ENCODE assay signal across 8 cellular contexts in the genomic region with DNA sequence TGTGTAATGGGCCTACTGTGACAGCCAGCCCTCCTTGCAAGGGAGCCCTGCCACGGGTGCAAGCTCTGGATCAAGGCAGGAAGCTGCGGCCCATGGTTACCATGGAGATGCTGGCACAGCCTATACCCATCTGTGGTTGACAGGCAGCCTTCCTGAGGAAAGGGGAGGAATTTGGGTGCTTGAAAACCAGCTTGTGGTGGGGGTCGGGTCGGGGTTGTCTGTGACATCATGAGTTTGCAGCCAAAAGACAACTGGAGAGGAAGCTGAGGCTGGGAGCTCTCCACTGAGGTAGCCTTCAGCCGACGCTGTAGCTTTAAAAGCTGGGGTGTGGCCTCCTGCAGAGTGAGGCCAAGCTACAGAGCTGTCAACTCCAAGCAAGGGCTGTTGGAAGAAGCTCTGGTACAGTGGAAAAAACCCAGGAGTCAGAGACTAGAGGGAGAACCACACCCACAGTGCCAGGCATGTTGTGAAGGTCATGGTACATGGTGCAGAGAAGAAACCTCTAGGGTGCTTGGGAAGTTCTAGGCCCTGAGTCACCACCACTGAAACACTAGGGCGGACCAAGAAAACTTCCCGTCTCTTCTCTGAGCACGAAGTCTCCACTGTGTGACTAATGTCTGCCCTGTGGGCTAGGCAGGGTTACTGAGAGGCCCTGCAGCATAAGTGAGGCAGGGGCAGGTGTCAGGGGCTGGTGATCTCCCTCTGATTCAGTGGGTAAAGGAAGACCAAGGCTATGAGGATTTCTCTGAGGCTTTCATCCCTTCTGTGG. TPM values are rescaled to one million over a fixed set of nuclear protein-coding genes. Genes with fewer than 3 reads are reported as not detected.
DNase-seq lines count a peak whose midpoint lies in the region; ATAC-seq and TF ChIP-seq lines count a peak whose summit lies in the region.

No MANE protein-coding gene starts in this region.

- peak; percentile 80 for DNase-seq in GM13977 (ENCODE audit: low spot score)
- peak; percentile 94 for DNase-seq in H4 (ENCODE audit: low spot score)
- DNase-seq in LNCaP clone FGC (ENCODE audit: low read depth) = peak; percentile 28
- DNase-seq in cerebellar cortex (ENCODE audit: low spot score) = peak; percentile 91
- DNase-seq in right lobe of liver = peak; percentile 35 to 72 (median 67)
- DNase-seq in stimulated activated CD4-positive, alpha-beta T cell treated with anti-CD3 and anti-CD28 coated beads, Interleukin-4, amount 100 ng/mL, for 24 hours = peak; percentile 88
- DNase-seq in COLO668 (lab: John Stamatoyannopoulos, UW; ENCODE audit: unreplicated experiment) = no peak

- intact Hi-C loops in right lobe of liver (cut with DNase I) = no loop called here

- no peak for TF ChIP-seq POLR2A in right lobe of liver (IDR thresholded peaks at IDR 0.05)

- no peak for TF ChIP-seq CTCF in GM13977 (IDR thresholded peaks at IDR 0.05; ENCODE audit: extremely low read depth, insufficient read depth, missing control alignments)
- no peak for TF ChIP-seq CTCF in LNCaP clone FGC (IDR thresholded peaks at IDR 0.05; ENCODE audit: control insufficient read depth, extremely low read depth, insufficient read depth)
- TF ChIP-seq CTCF in right lobe of liver (IDR thresholded peaks at IDR 0.05) = no peak

- peaks cover 0 to 29% (median 18%) of the 10 kb centered on the region in 4 donors for H3K4me1 ChIP-seq in right lobe of liver

- H3K27me3 ChIP-seq in right lobe of liver = no peaks in the 10 kb centered on the region

- no peaks in the 10 kb centered on the region for H3K36me3 ChIP-seq in right lobe of liver

- H3K9me3 ChIP-seq in right lobe of liver = no peaks in the 10 kb centered on the region

- no peak overlapping the region for H3K4me3 ChIP-seq in LNCaP clone FGC (ENCODE audit: low read depth, low read length)
- H3K4me3 ChIP-seq in right lobe of liver = peak overlapping the region in 1 of 3 donors; percentile 9

- peak; percentile 98 to 99 for ATAC-seq in activated CD4-positive, CD25-positive, alpha-beta regulatory T cell treated with anti-CD3 and anti-CD28 coated beads, Interleukin-2, amount 50 U/mL, for 24 hours
- ATAC-seq in right lobe of liver = peak; percentile 71 to 86 (median 76)

- peak overlapping the region; percentile 91 to 95 (median 93) for H3K27ac ChIP-seq in right lobe of liver

- WGBS in right lobe of liver (ENCODE audit: insufficient coverage, low coverage, low lambda C conversion rate, missing lambda C conversion rate) = 18% methylated on average over 7 of the region's 9 CpGs

- in situ Hi-C loops in GM13977 (cut with MboI; ENCODE audit: low pct_unique_long_range_greater_than_20kb, low sequenced_read_pairs, unreplicated experiment) = no loop called here

RNA-seq across cellular contexts. Expression of a gene that starts 10.8 kb away (rescaled TPM):
- total RNA-seq in H4 (2014; rRNA removed; shearing (Covaris generic)) = 1,258 and 1,608 TPM in 2 replicates
- total RNA-seq in right lobe of liver = 100 to 1,000 TPM; 227 to 866 (median 656) TPM

RNA-seq across cellular contexts. Expression of a gene that starts 28.5 kb away (rescaled TPM):
- not detected in 2 replicates for total RNA-seq in H4 (2014; rRNA removed; shearing (Covaris generic))
- 1 to 10 TPM in 2 of 6 experiments, under 1 TPM in 1, not detected in 3; 0.61 to 1.6 (median 1.5) TPM for total RNA-seq in right lobe of liver
